ENCODE assay signal across 17 cellular contexts in the genomic region with DNA sequence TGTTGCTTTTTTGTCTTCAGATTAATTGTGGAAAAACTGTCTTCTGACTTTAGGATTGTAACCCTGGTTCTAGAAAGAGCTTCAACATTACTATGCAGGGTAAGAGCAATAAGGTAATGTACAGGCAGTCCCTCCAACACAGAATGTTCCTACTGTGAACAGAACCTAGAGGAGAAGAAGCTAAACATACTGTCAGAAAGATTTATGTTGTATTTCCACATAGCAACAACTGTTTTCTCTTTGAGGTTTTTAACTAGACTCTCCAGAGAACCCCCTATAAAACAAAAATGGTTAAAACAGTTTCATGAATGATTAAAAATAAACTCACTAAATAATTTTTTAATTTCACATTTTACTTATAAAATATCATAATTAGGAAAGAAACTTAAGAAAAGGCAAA.
"Had no signal": no experiment of that assay in that cellular context is flagged by ENCODE, and none has a peak within 500 bp of the region (broad histone marks: within the 10 kb centered on the region; RNA-seq: fewer than 3 reads in every experiment).

No MANE protein-coding gene starts in this region.

- H3K27me3 ChIP-seq: breast epithelium, dorsolateral prefrontal cortex, foreskin keratinocyte, heart left ventricle had no signal

- H3K4me1 Mint-ChIP-seq: T-helper 17 cell had no signal

- DNase-seq: activated CD4-positive, alpha-beta T cell treated with anti-CD3 and anti-CD28 coated beads, Interleukin-2, amount 50 U/mL, for 4 hours; activated gamma-delta T cell treated with Interleukin-2 at 50 U/mL for 16 hours; activated naive CD8-positive, alpha-beta T cell treated with anti-CD3 and anti-CD28 coated beads, Interleukin-2, amount 10 ng/mL, durations not matched to agents 7 days and 5 days; activated T-cell treated with anti-CD3 and anti-CD28 coated beads, Interleukin-2, amount 50 U/mL, for 4 hours; aorta; dorsolateral prefrontal cortex; foreskin keratinocyte; heart left ventricle; left ventricle myocardium superior; mesendoderm; stimulated activated CD4-positive, alpha-beta T cell treated with anti-CD3 and anti-CD28 coated beads, Interleukin-1b, Interleukin-23, amount 100 ng/mL, for 48 hours; stimulated activated naive CD4-positive, alpha-beta T cell; T-helper 17 cell; trophoblast cell had no signal

- H3K27ac Mint-ChIP-seq: activated naive CD8-positive, alpha-beta T cell treated with anti-CD3 and anti-CD28 coated beads, Interleukin-2, amount 10 ng/mL, durations not matched to agents 7 days and 5 days; T-helper 17 cell had no signal

- H3K9me3 Mint-ChIP-seq: activated naive CD8-positive, alpha-beta T cell treated with anti-CD3 and anti-CD28 coated beads, Interleukin-2, amount 10 ng/mL, durations not matched to agents 7 days and 5 days; activated T-cell treated with anti-CD3 and anti-CD28 coated beads, Interleukin-2, amount 50 U/mL, for 4 hours; neural crest cell had no signal

- H3K27me3 Mint-ChIP-seq: activated naive CD8-positive, alpha-beta T cell treated with anti-CD3 and anti-CD28 coated beads, Interleukin-2, amount 10 ng/mL, durations not matched to agents 7 days and 5 days; T-helper 17 cell had no signal

- H3K4me3 Mint-ChIP-seq: activated naive CD8-positive, alpha-beta T cell treated with anti-CD3 and anti-CD28 coated beads, Interleukin-2, amount 10 ng/mL, durations not matched to agents 7 days and 5 days; activated T-cell treated with anti-CD3 and anti-CD28 coated beads, Interleukin-2, amount 50 U/mL, for 4 hours; neural crest cell; T-helper 17 cell had no signal

- H3K36me3 Mint-ChIP-seq: activated naive CD8-positive, alpha-beta T cell treated with anti-CD3 and anti-CD28 coated beads, Interleukin-2, amount 10 ng/mL, durations not matched to agents 7 days and 5 days had no signal

- FAIRE-seq: keratinocyte had no signal

- H3K4me1 ChIP-seq: breast epithelium, foreskin keratinocyte, heart left ventricle had no signal

- H3K4me3 ChIP-seq: breast epithelium, dorsolateral prefrontal cortex, heart left ventricle had no signal

- H3K27ac ChIP-seq: breast epithelium, dorsolateral prefrontal cortex, foreskin keratinocyte had no signal

- H3K9me3 ChIP-seq: breast epithelium, heart left ventricle had no signal

- H3K36me3 ChIP-seq: breast epithelium, heart left ventricle had no signal
